In genomic region chr16:54926166-54926838, GRCh38 we compare ENCODE assay signal across 12 cellular contexts. TPM values are rescaled to one million over a fixed set of nuclear protein-coding genes. Genes with fewer than 3 reads are reported as not detected.
DNase-seq lines count a peak whose midpoint lies in the region; ATAC-seq and TF ChIP-seq lines count a peak whose summit lies in the region.
"Had no signal": no experiment of that assay in that cellular context is flagged by ENCODE, and none has a peak within 500 bp of the region (broad histone marks: within the 10 kb centered on the region; RNA-seq: fewer than 3 reads in every experiment).

No MANE protein-coding gene starts in this region.

- H3K9me3 ChIP-seq in cardiac muscle cell (ENCODE audit: low read depth) = no peaks in the 10 kb centered on the region
- no peaks in the 10 kb centered on the region for H3K9me3 ChIP-seq in left lung
- H3K9me3 ChIP-seq: upper lobe of left lung had no signal

- peaks cover 36% of the 10 kb centered on the region for H3K4me1 ChIP-seq in cardiac muscle cell (ENCODE audit: low read depth)
- H3K4me1 ChIP-seq in left lung = peaks cover 0 to 20% of the 10 kb centered on the region in 2 donors

- H3K27ac Mint-ChIP-seq in type B pancreatic cell = peak overlapping the region; percentile 93
- H3K27ac Mint-ChIP-seq in stimulated activated memory B cell treated with anti-CD40 and anti-IgM and Interleukin-4, amounts not matched to agents 10 μg/mL and 1 μg/mL and 100 μg/mL, for 72 hours = no peak overlapping the region

- peaks cover 25% of the 10 kb centered on the region for H3K27me3 Mint-ChIP-seq in type B pancreatic cell
- H3K27me3 Mint-ChIP-seq in stimulated activated memory B cell treated with anti-CD40 and anti-IgM and Interleukin-4, amounts not matched to agents 10 μg/mL and 1 μg/mL and 100 μg/mL, for 72 hours = peaks cover 54% of the 10 kb centered on the region
- H3K27me3 Mint-ChIP-seq in activated T-cell treated with anti-CD3 and anti-CD28 coated beads, Interleukin-2, amount 50 U/mL, for 4 hours (ENCODE audit: low read depth) = peaks cover 56% of the 10 kb centered on the region

- peaks cover 27% of the 10 kb centered on the region for H3K4me1 Mint-ChIP-seq in type B pancreatic cell (ENCODE audit: unreplicated experiment)
- H3K4me1 Mint-ChIP-seq in stimulated activated memory B cell treated with anti-CD40 and anti-IgM and Interleukin-4, amounts not matched to agents 10 μg/mL and 1 μg/mL and 100 μg/mL, for 72 hours = peaks cover 25% of the 10 kb centered on the region
- peaks cover 24% of the 10 kb centered on the region for H3K4me1 Mint-ChIP-seq in activated T-cell treated with anti-CD3 and anti-CD28 coated beads, Interleukin-2, amount 50 U/mL, for 4 hours (ENCODE audit: low read depth)

- peaks cover 3% of the 10 kb centered on the region for H3K36me3 Mint-ChIP-seq in type B pancreatic cell
- no peaks in the 10 kb centered on the region for H3K36me3 Mint-ChIP-seq in stimulated activated memory B cell treated with anti-CD40 and anti-IgM and Interleukin-4, amounts not matched to agents 10 μg/mL and 1 μg/mL and 100 μg/mL, for 72 hours
- no peaks in the 10 kb centered on the region for H3K36me3 Mint-ChIP-seq in activated T-cell treated with anti-CD3 and anti-CD28 coated beads, Interleukin-2, amount 50 U/mL, for 4 hours (ENCODE audit: insufficient read depth)

- no peaks in the 10 kb centered on the region for H3K27me3 ChIP-seq in cardiac muscle cell
- H3K27me3 ChIP-seq in left lung = peaks cover 49 to 91% of the 10 kb centered on the region in 2 donors

- H3K9me3 Mint-ChIP-seq in type B pancreatic cell = no peaks in the 10 kb centered on the region
- H3K9me3 Mint-ChIP-seq in stimulated activated memory B cell treated with anti-CD40 and anti-IgM and Interleukin-4, amounts not matched to agents 10 μg/mL and 1 μg/mL and 100 μg/mL, for 72 hours = peaks cover 4% of the 10 kb centered on the region
- H3K9me3 Mint-ChIP-seq in activated T-cell treated with anti-CD3 and anti-CD28 coated beads, Interleukin-2, amount 50 U/mL, for 4 hours = peaks cover 6% of the 10 kb centered on the region

- DNase-seq in cardiac muscle cell (ENCODE audit: low read depth in 1 of 2, low spot score in 1 of 2) (peak in 1 of 2 donors; percentile 24), cardiac septum (ENCODE audit: low spot score) (no peak), NCI-H748 treated with DMSO at 0.1 percent for 48 hours (lab: John Stamatoyannopoulos, UW) (peak; percentile 30), epithelial cell of prostate (ENCODE audit: low read depth, low spot score) (no peak), type B pancreatic cell (ENCODE audit: extremely low spot score, unreplicated experiment) (no peak), left lung (no peak)
- no peak for DNase-seq in activated T-cell treated with anti-CD3 and anti-CD28 coated beads, Interleukin-2, amount 50 U/mL, for 4 hours
- DNase-seq: activated T-cell treated with anti-CD3 and anti-CD28 coated beads, Interleukin-2, amount 50 U/mL, for 1 hour; CD4-positive, alpha-beta memory T cell; stimulated activated CD4-positive, alpha-beta T cell treated with anti-CD3 and anti-CD28 coated beads, Interleukin-1b, Interleukin-23, amount 100 ng/mL, for 48 hours; upper lobe of left lung had no signal

- TF ChIP-seq CTCF in cardiac muscle cell (IDR thresholded peaks at IDR 0.05; ENCODE audit: low read depth, low read length) (no peak), type B pancreatic cell (conservative IDR thresholded peaks at IDR 0.05) (no peak), left lung (IDR thresholded peaks at IDR 0.05) (no peak)

- H3K4me3 ChIP-seq in cardiac muscle cell (peak overlapping the region; percentile 96), left lung (no peak overlapping the region)

- peak overlapping the region; percentile 98 for H3K4me3 Mint-ChIP-seq in type B pancreatic cell
- H3K4me3 Mint-ChIP-seq in stimulated activated memory B cell treated with anti-CD40 and anti-IgM and Interleukin-4, amounts not matched to agents 10 μg/mL and 1 μg/mL and 100 μg/mL, for 72 hours = no peak overlapping the region
- H3K4me3 Mint-ChIP-seq in activated T-cell treated with anti-CD3 and anti-CD28 coated beads, Interleukin-2, amount 50 U/mL, for 4 hours = no peak overlapping the region

- ATAC-seq in stimulated activated memory B cell treated with anti-CD40 and anti-IgM and Interleukin-4, amounts not matched to agents 10 μg/mL and 1 μg/mL and 100 μg/mL, for 72 hours = no peak
- no peak for ATAC-seq in activated T-cell treated with anti-CD3 and anti-CD28 coated beads, Interleukin-2, amount 50 U/mL, for 4 hours
- no peak for ATAC-seq in left lung

- no peak overlapping the region for H3K27ac ChIP-seq in cardiac muscle cell
- peak overlapping the region; percentile 97 for H3K27ac ChIP-seq in epithelial cell of prostate
- peak overlapping the region in 1 of 2 donors; percentile 83 for H3K27ac ChIP-seq in left lung

- H3K36me3 ChIP-seq in cardiac muscle cell (no peaks in the 10 kb centered on the region), left lung (no peaks in the 10 kb centered on the region)
- H3K36me3 ChIP-seq: upper lobe of left lung had no signal

- intact Hi-C loops in cardiac septum (cut with DNase I) (loop anchor here (5.0 kb wide), 2 partner anchors 424 to 1029 kb away; no protein-coding TSS in a partner anchor), left lung (cut with DNase I) (no loop called here)

RNA-seq across cellular contexts. Expression of gene IRX5, which starts 4.4 kb away (rescaled TPM):
- total RNA-seq in cardiac muscle cell (69.1 and 93.0 TPM in 2 replicates), cardiac septum (15.4 TPM), type B pancreatic cell (ENCODE audit: low replicate concordance) (21.5 and 29.1 TPM in 2 replicates), left lung (10 to 100 TPM; 12.8 to 19.0 TPM)
- 22.0 and 24.7 TPM in 2 replicates for polyA plus RNA-seq in cardiac muscle cell
- total RNA-seq in activated T-cell treated with anti-CD3 and anti-CD28 coated beads, Interleukin-2, amount 50 U/mL, for 4 hours = not detected
- total RNA-seq: CD4-positive, alpha-beta memory T cell had no signal

Comparison
In these comparisons a context has a peak if more than half of its experiments do, and no peak if none do; other contexts are left out.
1. RNA of gene IRX5, which starts 4.4 kb away (total RNA-seq): 69.1 to 93.0 TPM in cardiac muscle cell, 21.5 to 29.1 TPM in type B pancreatic cell, 12.8 to 19.0 TPM in left lung and 15.4 TPM in cardiac septum (single experiment); not detected in activated T-cell treated with anti-CD3 and anti-CD28 coated beads, Interleukin-2, amount 50 U/mL, for 4 hours; every median in the first group is over 10 times any median in the second.